1 cellular context compared by ENCODE assay signal in the genomic region with DNA sequence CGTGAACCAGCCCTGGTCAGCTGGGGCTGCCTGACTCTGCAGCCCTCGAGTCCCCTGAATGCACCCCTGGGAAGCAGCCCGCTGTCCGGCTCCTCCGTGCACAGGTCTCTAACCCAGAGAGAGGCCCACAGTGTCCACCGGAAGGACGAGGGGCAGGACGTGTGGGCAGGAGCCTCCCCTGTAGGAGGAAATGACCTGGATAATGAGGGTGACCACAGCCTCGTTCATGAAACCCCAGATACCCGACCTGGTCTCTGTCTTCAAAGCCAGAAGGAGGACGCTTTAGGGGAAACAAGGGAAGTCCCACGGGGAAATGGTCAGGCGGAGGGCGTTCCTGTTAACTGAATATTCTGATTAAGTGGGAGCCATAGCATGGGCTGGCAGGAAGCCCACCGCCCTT.
TF ChIP-seq lines count a peak whose summit lies in the region.

No MANE protein-coding gene starts in this region.

TF ChIP-seq in HCT116, 20 proteins besides CTCF, POLR2A, EP300 and RAD21:
- no peak for TF ChIP-seq EZH2phosphoT487 (IDR thresholded peaks at IDR 0.05; ENCODE audit: borderline replicate concordance)
- no peak for TF ChIP-seq SP1 (IDR thresholded peaks at IDR 0.05; ENCODE audit: low read depth)
- no peak for TF ChIP-seq EGR1 (IDR thresholded peaks at IDR 0.05; ENCODE audit: low read depth)
